8 cellular contexts compared by ENCODE assay signal in the genomic region with DNA sequence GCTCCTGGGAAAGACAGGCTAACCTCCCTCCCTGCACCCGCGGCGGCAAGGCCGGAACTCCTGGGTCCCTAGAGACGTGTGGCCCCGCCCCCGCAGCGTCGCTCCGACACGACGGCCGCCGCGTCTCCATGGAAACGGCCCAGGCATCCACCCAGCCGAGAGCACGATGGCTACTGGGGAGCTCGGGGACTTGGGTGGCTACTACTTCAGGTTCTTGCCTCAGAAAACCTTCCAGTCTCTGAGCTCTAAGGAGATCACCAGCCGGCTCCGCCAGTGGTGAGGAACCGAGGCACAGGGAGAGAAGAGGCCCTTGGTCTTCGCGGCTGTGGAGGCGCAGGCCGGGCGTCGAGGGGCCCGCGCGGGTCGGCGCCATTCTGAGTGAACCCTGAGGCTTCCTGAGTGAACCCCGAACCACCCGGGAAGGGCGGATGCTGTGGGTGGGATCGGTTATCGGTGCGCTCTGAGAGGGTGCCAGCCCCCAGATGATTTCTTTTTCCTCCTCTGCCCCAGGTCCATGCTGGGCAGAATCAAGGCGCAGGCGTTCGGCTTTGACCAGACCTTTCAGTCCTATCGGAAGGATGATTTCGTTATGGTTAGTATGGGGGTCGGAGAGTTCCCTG. TPM values are rescaled to one million over a fixed set of nuclear protein-coding genes. Genes with fewer than 3 reads are reported as not detected.
DNase-seq lines count a peak whose midpoint lies in the region; ATAC-seq, FAIRE-seq and TF ChIP-seq lines count a peak whose summit lies in the region.

A gene (plus strand): TSS at position 133 of the 620 bp plus-strand sequence. CDS start 34 bp downstream, at position 167.

- peaks cover 10% of the 10 kb centered on the region for H3K27me3 Mint-ChIP-seq in progenitor cell of endocrine pancreas

- peak within 1 kb of the TSS; percentile 52 for H3K4me3 ChIP-seq in astrocyte of the cerebellum (ENCODE audit: low read depth, low read length)
- peak within 1 kb of the TSS; percentile 77 for H3K4me3 ChIP-seq in hepatocyte

- H2AFZ ChIP-seq in hepatocyte = peak within 1 kb of the TSS; percentile 93

- WGBS in hepatocyte (ENCODE audit: low lambda C conversion rate, missing lambda C conversion rate) = 9% methylated on average over 45 of the region's 45 CpGs

- H3K4me1 Mint-ChIP-seq in progenitor cell of endocrine pancreas (ENCODE audit: low read depth) = peaks cover 1% of the 10 kb centered on the region

- in situ Hi-C loops in astrocyte of the cerebellum (cut with HindIII; ENCODE audit: low sequenced_read_pairs) = no loop called here

- H3K79me2 ChIP-seq in hepatocyte = no peaks in the 10 kb centered on the region

- H3K36me3 ChIP-seq in hepatocyte (replicated peaks; ENCODE audit: insufficient read depth, low read depth) = no peaks in the 10 kb centered on the region

- no peaks in the 10 kb centered on the region for H3K27me3 ChIP-seq in hepatocyte

- TF ChIP-seq CTCF in astrocyte of the cerebellum (IDR thresholded peaks at IDR 0.05; ENCODE audit: low read depth, low read length, missing control alignments) = no peak
- TF ChIP-seq CTCF in hepatocyte (IDR thresholded peaks at IDR 0.05; ENCODE audit: poor library complexity) = no peak
- TF ChIP-seq CTCF in progenitor cell of endocrine pancreas (IDR thresholded peaks at IDR 0.05; ENCODE audit: unreplicated experiment) = no peak

- DNase-seq in EH (ENCODE audit: low read depth) = peak; percentile 81
- peak; percentile 92 for DNase-seq in HT-29 (ENCODE audit: low spot score)
- peak; percentile 84 to 93 for DNase-seq in SW 1271 (lab: John Stamatoyannopoulos, UW)
- DNase-seq in astrocyte of the cerebellum (ENCODE audit: low read depth) = no peak
- DNase-seq in hepatocyte (ENCODE audit: low spot score) = peak; percentile 80
- DNase-seq in progenitor cell of endocrine pancreas (ENCODE audit: low spot score, unreplicated experiment) = peak; percentile 42
- DNase-seq in RCC 7860 (ENCODE audit: low spot score) = no peak

- peak within 1 kb of the TSS; percentile 79 for H3K4me3 Mint-ChIP-seq in progenitor cell of endocrine pancreas (ENCODE audit: low read depth)

- no peaks in the 10 kb centered on the region for H3K9me3 Mint-ChIP-seq in progenitor cell of endocrine pancreas (ENCODE audit: low read depth)

- peak within 1 kb of the TSS; percentile 74 for H3K27ac Mint-ChIP-seq in progenitor cell of endocrine pancreas

- H3K4me1 ChIP-seq in hepatocyte (ENCODE audit: insufficient read depth) = peaks cover 5% of the 10 kb centered on the region

- H3K36me3 Mint-ChIP-seq in progenitor cell of endocrine pancreas (ENCODE audit: insufficient read depth) = no peaks in the 10 kb centered on the region

- H3K27ac ChIP-seq in hepatocyte = peak within 1 kb of the TSS; percentile 70

- H3K9me2 ChIP-seq in hepatocyte (replicated peaks; ENCODE audit: insufficient read depth) = no peaks in the 10 kb centered on the region

- ATAC-seq in HG03469 (IDR thresholded peaks at IDR 0.05; ENCODE audit: unreplicated experiment) = no peak

- H3K4me2 ChIP-seq in hepatocyte = peak within 1 kb of the TSS; percentile 93

- no peaks in the 10 kb centered on the region for H3K9me3 ChIP-seq in hepatocyte (ENCODE audit: low read depth)

- no peak for FAIRE-seq in RCC 7860 (lab: Jason Lieb, UNC)

- no peaks in the 10 kb centered on the region for H4K20me1 ChIP-seq in hepatocyte (ENCODE audit: insufficient read depth, poor library complexity, severe bottlenecking)

RNA-seq across cellular contexts. Expression of the gene that starts here (rescaled TPM):
- total RNA-seq in HT-29 (2014; rRNA removed; shearing (Covaris generic)) = 3.8 and 7.4 TPM in 2 replicates
- total RNA-seq in hepatocyte (1.5 and 3.4 TPM in 2 replicates), progenitor cell of endocrine pancreas (1.2 and 1.5 TPM in 2 replicates)
- polyA plus RNA-seq in hepatocyte = 2.7 and 2.9 TPM in 2 replicates

Comparison
In these comparisons a context has a peak if more than half of its experiments do, and no peak if none do; other contexts are left out.
1. DNase-seq: peak in EH (single experiment), HT-29 (single experiment), SW 1271 (2 of 2), hepatocyte (single experiment) and progenitor cell of endocrine pancreas (single experiment); none in astrocyte of the cerebellum (single experiment) and RCC 7860 (single experiment).